ENCODE assay signal across 18 cellular contexts in the genomic region with DNA sequence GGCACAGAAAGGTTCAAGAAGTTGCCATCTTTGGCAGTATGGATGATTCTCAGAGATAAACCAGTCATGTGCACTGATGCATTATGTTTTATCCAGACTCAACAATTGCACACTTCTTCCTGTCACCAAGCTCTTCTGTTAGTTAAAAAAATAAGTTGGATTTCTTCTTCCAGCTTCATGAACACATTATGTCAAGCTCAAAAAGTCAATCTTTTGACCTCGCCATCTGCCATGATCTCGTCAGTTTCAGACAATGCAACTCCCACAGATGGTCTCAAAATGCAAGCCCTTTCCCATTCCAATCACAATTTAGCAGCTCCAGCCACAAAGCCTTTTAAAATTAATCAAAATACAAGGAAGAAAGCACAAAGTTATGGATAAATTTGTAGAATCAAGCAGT.
"Had no signal": no experiment of that assay in that cellular context is flagged by ENCODE, and none has a peak within 500 bp of the region (broad histone marks: within the 10 kb centered on the region; RNA-seq: fewer than 3 reads in every experiment).

No MANE protein-coding gene starts in this region.

- H3K27me3 ChIP-seq: body of pancreas, stomach had no signal

- H3K27me3 Mint-ChIP-seq: activated CD8-positive, alpha-beta memory T cell treated with anti-CD3 and anti-CD28 coated beads, Interleukin-2, amount 10 ng/mL, durations not matched to agents 7 days and 5 days; activated naive CD4-positive, alpha-beta T cell treated with anti-CD3 and anti-CD28 coated beads, Interleukin-2, amount 50 U/mL, for 24 hours; activated T-cell treated with anti-CD3 and anti-CD28 coated beads, Interleukin-2, amount 50 U/mL, for 24 hours; naive thymus-derived CD8-positive, alpha-beta T cell had no signal

- ATAC-seq: activated CD8-positive, alpha-beta memory T cell treated with anti-CD3 and anti-CD28 coated beads, Interleukin-2, amount 10 ng/mL, durations not matched to agents 7 days and 5 days; body of pancreas; left colon; mucosa of descending colon; naive thymus-derived CD8-positive, alpha-beta T cell had no signal

- H3K36me3 Mint-ChIP-seq: activated CD8-positive, alpha-beta memory T cell treated with anti-CD3 and anti-CD28 coated beads, Interleukin-2, amount 10 ng/mL, durations not matched to agents 7 days and 5 days had no signal

- H2AFZ ChIP-seq: parathyroid adenoma had no signal

- H3K9me3 Mint-ChIP-seq: activated naive CD4-positive, alpha-beta T cell treated with anti-CD3 and anti-CD28 coated beads, Interleukin-2, amount 50 U/mL, for 24 hours; activated T-cell treated with anti-CD3 and anti-CD28 coated beads, Interleukin-2, amount 50 U/mL, for 24 hours; naive thymus-derived CD8-positive, alpha-beta T cell had no signal

- H3K4me1 Mint-ChIP-seq: activated CD8-positive, alpha-beta memory T cell treated with anti-CD3 and anti-CD28 coated beads, Interleukin-2, amount 10 ng/mL, durations not matched to agents 7 days and 5 days had no signal

- H3K36me3 ChIP-seq: stomach, thoracic aorta had no signal

- H3K4me1 ChIP-seq: body of pancreas, stomach had no signal

- H3K27ac Mint-ChIP-seq: activated CD8-positive, alpha-beta memory T cell treated with anti-CD3 and anti-CD28 coated beads, Interleukin-2, amount 10 ng/mL, durations not matched to agents 7 days and 5 days; activated naive CD4-positive, alpha-beta T cell treated with anti-CD3 and anti-CD28 coated beads, Interleukin-2, amount 50 U/mL, for 24 hours; activated T-cell treated with anti-CD3 and anti-CD28 coated beads, Interleukin-2, amount 50 U/mL, for 24 hours; naive thymus-derived CD8-positive, alpha-beta T cell; T-helper 2 cell treated with Interferon-gamma antibody and Interleukin-4, amounts not matched to agents 5 μg/mL and 100 μg/mL, for 36 hours had no signal

- H3K4me3 ChIP-seq: body of pancreas, mucosa of descending colon, stomach, thoracic aorta had no signal

- H3K27ac ChIP-seq: body of pancreas, parathyroid adenoma, stomach, thoracic aorta had no signal

- DNase-seq: activated CD4-positive, alpha-beta T cell treated with anti-CD3 and anti-CD28 coated beads, Interleukin-2, amount 50 U/mL, for 48 hours; activated CD4-positive, CD25-positive, alpha-beta regulatory T cell treated with anti-CD3 and anti-CD28 coated beads, Interleukin-2, amount 50 U/mL, for 72 hours; activated CD8-positive, alpha-beta memory T cell treated with anti-CD3 and anti-CD28 coated beads, Interleukin-2, amount 10 ng/mL, durations not matched to agents 7 days and 5 days; activated effector memory CD4-positive, alpha-beta T cell treated with Interleukin-2 at 50 U/mL for 16 hours; activated T-cell treated with anti-CD3 and anti-CD28 coated beads, Interleukin-2, amount 50 U/mL, for 24 hours; body of pancreas; cerebellar nuclear complex; dermis blood vessel endothelial cell; left colon; mucosa of descending colon; naive thymus-derived CD8-positive, alpha-beta T cell; stimulated activated CD4-positive, alpha-beta T cell treated with anti-CD3 and anti-CD28 coated beads, Interleukin-15, amount 100 ng/mL, for 24 hours; stimulated activated CD4-positive, alpha-beta T cell treated with anti-CD3 and anti-CD28 coated beads, Interleukin-4, amount 100 ng/mL, for 4 hours; stomach had no signal

- H3K4me3 Mint-ChIP-seq: activated CD8-positive, alpha-beta memory T cell treated with anti-CD3 and anti-CD28 coated beads, Interleukin-2, amount 10 ng/mL, durations not matched to agents 7 days and 5 days; activated naive CD4-positive, alpha-beta T cell treated with anti-CD3 and anti-CD28 coated beads, Interleukin-2, amount 50 U/mL, for 24 hours; activated T-cell treated with anti-CD3 and anti-CD28 coated beads, Interleukin-2, amount 50 U/mL, for 24 hours; naive thymus-derived CD8-positive, alpha-beta T cell; T-helper 2 cell treated with Interferon-gamma antibody and Interleukin-4, amounts not matched to agents 5 μg/mL and 100 μg/mL, for 36 hours had no signal

- H3K9me3 ChIP-seq: body of pancreas, mucosa of descending colon, stomach, thoracic aorta had no signal

- H3K9ac ChIP-seq: parathyroid adenoma had no signal
